21 cellular contexts compared by ENCODE assay signal in genomic region chr2:193505620-193506019, GRCh38.
"Had no signal": no experiment of that assay in that cellular context is flagged by ENCODE, and none has a peak within 500 bp of the region (broad histone marks: within the 10 kb centered on the region; RNA-seq: fewer than 3 reads in every experiment).

No MANE protein-coding gene starts in this region.

- H3K27me3 ChIP-seq: esophagus squamous epithelium, hepatocyte, neural progenitor cell, ovary, right atrium auricular region, sigmoid colon, uterus had no signal

- H3K27me3 Mint-ChIP-seq: effector memory CD8-positive, alpha-beta T cell; natural killer cell treated with Interleukin-12 subunit alpha and Interleukin-12 subunit beta and Interleukin-15 and Interleukin-18, amount 100 ng/mL, for 72 hours; type B pancreatic cell had no signal

- ATAC-seq: effector memory CD8-positive, alpha-beta T cell; left colon; left ventricle myocardium superior; natural killer cell treated with Interleukin-12 subunit alpha and Interleukin-12 subunit beta and Interleukin-15 and Interleukin-18, amount 100 ng/mL, for 72 hours had no signal

- H3K4me1 ChIP-seq: esophagus squamous epithelium, neural progenitor cell, right atrium auricular region, sigmoid colon, uterus had no signal

- H3K9me3 Mint-ChIP-seq: type B pancreatic cell had no signal

- H3K4me3 ChIP-seq: esophagus squamous epithelium, hepatocyte, lung, neural progenitor cell, ovary, right atrium auricular region, sigmoid colon, skin epidermis, uterus had no signal

- H3K36me3 Mint-ChIP-seq: natural killer cell treated with Interleukin-12 subunit alpha and Interleukin-12 subunit beta and Interleukin-15 and Interleukin-18, amount 100 ng/mL, for 72 hours; neural progenitor cell; type B pancreatic cell had no signal

- H3K9me3 ChIP-seq: esophagus squamous epithelium, ovary, right atrium auricular region, sigmoid colon, uterus had no signal

- H3K9ac ChIP-seq: neural progenitor cell had no signal

- H3K4me3 Mint-ChIP-seq: effector memory CD8-positive, alpha-beta T cell; natural killer cell treated with Interleukin-12 subunit alpha and Interleukin-12 subunit beta and Interleukin-15 and Interleukin-18, amount 100 ng/mL, for 72 hours; neural progenitor cell; type B pancreatic cell had no signal

- H3K27ac ChIP-seq: esophagus squamous epithelium, hepatocyte, neural progenitor cell, ovary, right atrium auricular region, sigmoid colon, skin epidermis, uterus had no signal

- H3K36me3 ChIP-seq: esophagus squamous epithelium, neural progenitor cell, ovary, right atrium auricular region, sigmoid colon, uterus had no signal

- DNase-seq: effector memory CD8-positive, alpha-beta T cell; esophagus squamous epithelium; foreskin fibroblast; left colon; left ventricle myocardium superior; mesenchymal stem cell; midbrain; nucleus accumbens; ovary; sigmoid colon; stimulated activated CD4-positive, alpha-beta T cell treated with anti-CD3 and anti-CD28 coated beads, Interleukin-2, amount 100 ng/mL, for 24 hours; stimulated activated CD4-positive, alpha-beta T cell treated with anti-CD3 and anti-CD28 coated beads, Interleukin-4, amount 100 ng/mL, for 4 hours; stimulated activated naive CD4-positive, alpha-beta T cell; uterus had no signal

- H3K27ac Mint-ChIP-seq: effector memory CD8-positive, alpha-beta T cell; natural killer cell treated with Interleukin-12 subunit alpha and Interleukin-12 subunit beta and Interleukin-15 and Interleukin-18, amount 100 ng/mL, for 72 hours; neural progenitor cell; type B pancreatic cell had no signal
